ENCODE assay signal across 8 cellular contexts in genomic region chr15:65829150-65829764, GRCh38. TPM values are rescaled to one million over a fixed set of nuclear protein-coding genes. Genes with fewer than 3 reads are reported as not detected.
DNase-seq lines count a peak whose midpoint lies in the region; ATAC-seq and TF ChIP-seq lines count a peak whose summit lies in the region.

No MANE protein-coding gene starts in this region.

- H3K27me3 ChIP-seq in HL-60 (ENCODE audit: insufficient read depth, poor library complexity, severe bottlenecking), result no peaks in the 10 kb centered on the region
- no peaks in the 10 kb centered on the region for H3K27me3 ChIP-seq in tibial nerve
- no peaks in the 10 kb centered on the region for H3K27me3 ChIP-seq in aorta (ENCODE audit: control insufficient read depth in 1 of 2, insufficient read depth in 2 of 2, low read length in 1 of 2)

- no peak for TF ChIP-seq EP300 in tibial nerve (IDR thresholded peaks at IDR 0.05)

- intact Hi-C loops in aorta (cut with DNase I), result no loop called here

- H3K4me1 ChIP-seq in tibial nerve (peaks cover 0 to 34% (median 20%) of the 10 kb centered on the region in 4 donors), aorta (ENCODE audit: control insufficient read depth in 1 of 2, insufficient read depth in 2 of 2, low read length in 2 of 2) (peaks cover 2 to 3% of the 10 kb centered on the region in 2 donors)

- ATAC-seq in aorta (ENCODE audit: low FRiP score) (no peak), GM21717 (IDR thresholded peaks at IDR 0.05; ENCODE audit: unreplicated experiment) (no peak)

- WGBS in tibial nerve, 2 donors, result 71 to 73% methylated on average over 7 of the region's 7 CpGs
- WGBS in aorta, 2 donors, result 68 to 70% methylated on average over 7 of the region's 7 CpGs

- H3K9me3 ChIP-seq in tibial nerve (no peaks in the 10 kb centered on the region), aorta (ENCODE audit: control insufficient read depth, low read length) (no peaks in the 10 kb centered on the region)

- DNase-seq in NCI-H1694 treated with DMSO at 0.1 percent for 48 hours (lab: John Stamatoyannopoulos, UW) (peak; percentile 33), NCI-H1694 (lab: John Stamatoyannopoulos, UW) (no peak), HL-60 (ENCODE audit: low read depth in 1 of 2, low spot score in 1 of 2) (no peak), glomerular visceral epithelial cell (ENCODE audit: extremely low spot score) (peak; percentile 35), tibial nerve (ENCODE audit: low spot score in 2 of 2) (no peak), aorta (no peak)

- H3K4me3 ChIP-seq in HL-60 (replicated peaks; ENCODE audit: insufficient read depth, low read length), result no peak overlapping the region
- no peak overlapping the region for H3K4me3 ChIP-seq in tibial nerve
- no peak overlapping the region for H3K4me3 ChIP-seq in aorta (ENCODE audit: low read length in 2 of 2)

- TF ChIP-seq CTCF in HL-60 (IDR thresholded peaks at IDR 0.05; ENCODE audit: insufficient read depth, low read length) (peak; percentile 48), VCaP (conservative IDR thresholded peaks at IDR 0.05) (peak; percentile 76), tibial nerve (IDR thresholded peaks at IDR 0.05) (peak; percentile 15 to 43 (median 30))

- H3K27ac ChIP-seq in HL-60 (replicated peaks) (no peak overlapping the region), VCaP (peak overlapping the region; percentile 96; the same call in 1 of the 2 replicates), tibial nerve (peak overlapping the region in 1 of 4 donors; percentile 22), aorta (ENCODE audit: low read depth in 1 of 2, low read length in 2 of 2) (no peak overlapping the region)

- no peak for TF ChIP-seq POLR2A in tibial nerve (IDR thresholded peaks at IDR 0.05)

- no peaks in the 10 kb centered on the region for H3K36me3 ChIP-seq in tibial nerve
- H3K36me3 ChIP-seq in aorta (ENCODE audit: control insufficient read depth in 1 of 2, insufficient read depth in 2 of 2, low read length in 1 of 2), result no peaks in the 10 kb centered on the region

RNA-seq across cellular contexts. Expression of gene DENND4A, which starts 37.2 kb away (rescaled TPM):
- 10 to 100 TPM; 21.6 to 54.0 (median 35.9) TPM for total RNA-seq in tibial nerve
- total RNA-seq in aorta, result 10 to 100 TPM; 30.4 to 41.3 TPM
- 1 to 10 TPM; 3.3 to 5.8 TPM for polyA plus RNA-seq in aorta

RNA-seq across cellular contexts. Expression of gene RAB11A, which starts 40.0 kb away (rescaled TPM):
- total RNA-seq in tibial nerve (100 to 1,000 TPM in 1 of 4 donors, 10 to 100 TPM in 3; 69.9 to 140 (median 84.3) TPM), aorta (100 to 1,000 TPM; 149 to 156 TPM)
- polyA plus RNA-seq in aorta, result 10 to 100 TPM; 89.0 to 94.2 TPM

Comparison
In these comparisons a context has a peak if more than half of its experiments do, and no peak if none do; other contexts are left out.
1. DNase-seq: peak in NCI-H1694 treated with DMSO at 0.1 percent for 48 hours (single experiment) and glomerular visceral epithelial cell (single experiment); none in NCI-H1694 (single experiment), HL-60 (0 of 2), tibial nerve (0 of 2) and aorta (0 of 2).
2. Peak in every context shown above with its lines, with median percentiles within 50 percentile points of each other: CTCF ChIP-seq.